In genomic region chr4:121227254-121227867, GRCh38 we compare ENCODE assay signal across 9 cellular contexts.
A peak's percentile ranks its signal among the peaks of the same experiment; 100 is the strongest.
DNase-seq lines count a peak whose midpoint lies in the region; TF ChIP-seq lines count a peak whose summit lies in the region.
"Had no signal": no experiment of that assay in that cellular context is flagged by ENCODE, and none has a peak within 500 bp of the region (broad histone marks: within the 10 kb centered on the region; RNA-seq: fewer than 3 reads in every experiment).

No MANE protein-coding gene starts in this region.

- intact Hi-C loops in activated CD4-positive, alpha-beta T cell treated with anti-CD3 and anti-CD28 coated beads, Interleukin-2, amount 10 ng/mL, durations not matched to agents 24 days and 14 days (cut with micrococcal nuclease), result loop anchor here (1.0 to 2.0 kb wide), 6 partner anchors 15 to 73 kb away; no protein-coding TSS in a partner anchor
- intact Hi-C loops in spleen (cut with DNase I; ENCODE audit: low total_unique reads) (no loop called here), stomach (cut with DNase I; ENCODE audit: low total_unique reads) (no loop called here)

- TF ChIP-seq EP300 in stomach (IDR thresholded peaks at IDR 0.05), result no peak

- H3K27me3 Mint-ChIP-seq in activated CD4-positive, alpha-beta T cell treated with anti-CD3 and anti-CD28 coated beads, Interleukin-2, amount 10 ng/mL, durations not matched to agents 24 days and 14 days, result peaks cover 3% of the 10 kb centered on the region
- no peaks in the 10 kb centered on the region for H3K27me3 Mint-ChIP-seq in H9 (ENCODE audit: low read depth)
- H3K27me3 Mint-ChIP-seq in IgD-negative memory B cell, result no peaks in the 10 kb centered on the region

- H3K4ac ChIP-seq in H9 (ENCODE audit: low read depth, low read length), result no peak overlapping the region

- H2BK15ac ChIP-seq in H9 (ENCODE audit: low read depth, low read length), result no peak overlapping the region

- peaks cover 18% of the 10 kb centered on the region for H3K4me1 Mint-ChIP-seq in activated CD4-positive, alpha-beta T cell treated with anti-CD3 and anti-CD28 coated beads, Interleukin-2, amount 10 ng/mL, durations not matched to agents 24 days and 14 days
- H3K4me1 Mint-ChIP-seq in H9 (peaks cover 4 to 9% of the 10 kb centered on the region in 2 experiments; a peak in 3 of 4 replicates), IgD-negative memory B cell (peaks cover 12% of the 10 kb centered on the region in 3 donors)

- no peak overlapping the region for H4K8ac ChIP-seq in H9 (replicated peaks; ENCODE audit: insufficient read length, low read depth, low read length)

- no peak overlapping the region for H4K91ac ChIP-seq in H9 (ENCODE audit: insufficient read length, low read depth, low read length)

- H3K79me2 ChIP-seq in H9 (ENCODE audit: insufficient read depth, low read length), result no peaks in the 10 kb centered on the region

- H2AK5ac ChIP-seq in H9 (ENCODE audit: insufficient read length, low read length), result no peak overlapping the region

- no CpG with 5 or more reads among the region's 3 CpGs for WGBS in H9 (ENCODE audit: extremely low coverage, insufficient read length, low lambda C conversion rate)
- WGBS in spleen, 5 donors, result 65 to 79% (median 74%) methylated on average over 3 of the region's 3 CpGs
- 77 to 85% (median 83%) methylated on average over 3 of the region's 3 CpGs for WGBS in stomach, 5 donors

- no peak for DNase-seq in activated CD4-positive, alpha-beta T cell treated with anti-CD3 and anti-CD28 coated beads, Interleukin-2, amount 10 ng/mL, durations not matched to agents 24 days and 14 days
- no peak for DNase-seq in activated CD4-positive, alpha-beta T cell treated with anti-CD3 and anti-CD28 coated beads, Interleukin-2, amount 50 U/mL, for 1 hour
- no peak for DNase-seq in H9
- no peak for DNase-seq in spleen
- no peak for DNase-seq in LoVo (ENCODE audit: low spot score)
- DNase-seq in MG63, result no peak
- no peak for DNase-seq in stomach
- DNase-seq: stimulated activated CD8-positive, alpha-beta memory T cell treated with anti-CD3 and anti-CD28 coated beads, Interleukin-4, amount 100 ng/mL, for 48 hours had no signal

- no peak overlapping the region for H3K9ac ChIP-seq in H9 (ENCODE audit: extremely low read depth, insufficient read length, low read length)

- no peak overlapping the region for H3K18ac ChIP-seq in H9 (ENCODE audit: insufficient read length, low read depth, low read length)

- peaks cover 2% of the 10 kb centered on the region for H3K36me3 Mint-ChIP-seq in activated CD4-positive, alpha-beta T cell treated with anti-CD3 and anti-CD28 coated beads, Interleukin-2, amount 10 ng/mL, durations not matched to agents 24 days and 14 days (ENCODE audit: low read depth)
- H3K36me3 Mint-ChIP-seq in H9 (ENCODE audit: insufficient read depth in 1 of 3, low read depth in 3 of 3) (no peaks in the 10 kb centered on the region), IgD-negative memory B cell (no peaks in the 10 kb centered on the region)

- H4K20me1 ChIP-seq in H9 (ENCODE audit: control insufficient read depth, insufficient read depth, insufficient read length), result no peaks in the 10 kb centered on the region

- H3K36me3 ChIP-seq in spleen (no peaks in the 10 kb centered on the region), MG63 (no peaks in the 10 kb centered on the region), stomach (no peaks in the 10 kb centered on the region)

- no peaks in the 10 kb centered on the region for H3K9me3 ChIP-seq in H9 (ENCODE audit: control insufficient read depth, low read depth, low read length)
- no peaks in the 10 kb centered on the region for H3K9me3 ChIP-seq in spleen
- H3K9me3 ChIP-seq in MG63, result no peaks in the 10 kb centered on the region
- H3K9me3 ChIP-seq in stomach, result no peaks in the 10 kb centered on the region

- peak overlapping the region; percentile 19 for H3K27ac Mint-ChIP-seq in activated CD4-positive, alpha-beta T cell treated with anti-CD3 and anti-CD28 coated beads, Interleukin-2, amount 10 ng/mL, durations not matched to agents 24 days and 14 days
- H3K27ac Mint-ChIP-seq in H9, result no peak overlapping the region
- H3K27ac Mint-ChIP-seq in IgD-negative memory B cell, result peak overlapping the region in 1 of 3 donors; percentile 18

- H3K14ac ChIP-seq in H9 (ENCODE audit: insufficient read depth, low read length), result no peak overlapping the region

- no peak overlapping the region for H3K23ac ChIP-seq in H9 (ENCODE audit: insufficient read length, low read depth, low read length)

- H3K79me1 ChIP-seq in H9 (ENCODE audit: insufficient read depth, low read depth, low read length, poor library complexity, severe bottlenecking), result no peaks in the 10 kb centered on the region

- H3K27ac ChIP-seq in H9 (ENCODE audit: insufficient read length, low read depth, low read length) (no peak overlapping the region), spleen (peak overlapping the region in 7 of 8 donors; percentile 1 to 64 (median 33)), stomach (no peak overlapping the region)

- no peak overlapping the region for H2BK5ac ChIP-seq in H9 (ENCODE audit: insufficient read length, low read length)

- TF ChIP-seq CTCF in H9 (conservative IDR thresholded peaks at IDR 0.05) (peak; percentile 40), spleen (IDR thresholded peaks at IDR 0.05 in 8 of 11, conservative IDR thresholded peaks at IDR 0.05 in 3 of 11) (no peak), stomach (IDR thresholded peaks at IDR 0.05) (no peak)

- H2BK20ac ChIP-seq in H9 (ENCODE audit: low read depth, low read length, poor library complexity, severe bottlenecking), result no peak overlapping the region

- no peak overlapping the region for H2AFZ ChIP-seq in H9 (ENCODE audit: low read length)

- no peak overlapping the region for H3T11ph ChIP-seq in H9 (ENCODE audit: low read length)

- no peak overlapping the region for H3K56ac ChIP-seq in H9 (ENCODE audit: insufficient read length, low read depth, low read length)

- H2BK120ac ChIP-seq in H9 (ENCODE audit: low read depth, low read length, poor library complexity, severe bottlenecking), result no peak overlapping the region

- no peak overlapping the region for H4K5ac ChIP-seq in H9 (ENCODE audit: insufficient read length, low read depth, low read length)

- H3K4me2 ChIP-seq in H9 (ENCODE audit: insufficient read depth, insufficient read length, low read length), result no peak overlapping the region

- peak overlapping the region in 1 of 8 donors; percentile 27 for H3K4me3 ChIP-seq in spleen
- H3K4me3 ChIP-seq in MG63, result no peak overlapping the region
- H3K4me3 ChIP-seq in stomach, result no peak overlapping the region

- no peak for TF ChIP-seq POLR2A in spleen (IDR thresholded peaks at IDR 0.05)
- TF ChIP-seq POLR2A in stomach (IDR thresholded peaks at IDR 0.05), result no peak

- H2BK12ac ChIP-seq in H9 (ENCODE audit: insufficient read length, low read depth, low read length), result no peak overlapping the region

- H3K4me3 Mint-ChIP-seq in activated CD4-positive, alpha-beta T cell treated with anti-CD3 and anti-CD28 coated beads, Interleukin-2, amount 10 ng/mL, durations not matched to agents 24 days and 14 days, result peak overlapping the region; percentile 63
- H3K4me3 Mint-ChIP-seq in H9 (no peak overlapping the region), IgD-negative memory B cell (peak overlapping the region in 3 of 4 donors; percentile 44 to 81 (median 68))

- H3K4me1 ChIP-seq in H9 (ENCODE audit: insufficient read depth, low read length) (no peaks in the 10 kb centered on the region), spleen (no peaks in the 10 kb centered on the region), stomach (no peaks in the 10 kb centered on the region)

- H3K27me3 ChIP-seq in H9 (ENCODE audit: insufficient read depth, low read length) (no peaks in the 10 kb centered on the region), spleen (replicated peaks in 1 of 7) (no peaks in the 10 kb centered on the region), MG63 (no peaks in the 10 kb centered on the region), stomach (no peaks in the 10 kb centered on the region)

- H3K9me3 Mint-ChIP-seq in activated CD4-positive, alpha-beta T cell treated with anti-CD3 and anti-CD28 coated beads, Interleukin-2, amount 10 ng/mL, durations not matched to agents 24 days and 14 days, result peaks cover 13% of the 10 kb centered on the region
- no peaks in the 10 kb centered on the region for H3K9me3 Mint-ChIP-seq in H9
- no peaks in the 10 kb centered on the region for H3K9me3 Mint-ChIP-seq in IgD-negative memory B cell

- H3K23me2 ChIP-seq in H9 (ENCODE audit: insufficient read length, low read depth, low read length, poor library complexity, severe bottlenecking), result no peaks in the 10 kb centered on the region

Comparison
In these comparisons a context has a peak if more than half of its experiments do, and no peak if none do; other contexts are left out.
1. H3K4me3 Mint-ChIP-seq: peak in activated CD4-positive, alpha-beta T cell treated with anti-CD3 and anti-CD28 coated beads, Interleukin-2, amount 10 ng/mL, durations not matched to agents 24 days and 14 days (single experiment) and IgD-negative memory B cell (3 of 4); none in H9 (0 of 2).
2. H3K27ac ChIP-seq: peak in spleen (7 of 8); none in H9 (single experiment) and stomach (0 of 5).